ENCODE assay signal across 11 cellular contexts in the genomic region with DNA sequence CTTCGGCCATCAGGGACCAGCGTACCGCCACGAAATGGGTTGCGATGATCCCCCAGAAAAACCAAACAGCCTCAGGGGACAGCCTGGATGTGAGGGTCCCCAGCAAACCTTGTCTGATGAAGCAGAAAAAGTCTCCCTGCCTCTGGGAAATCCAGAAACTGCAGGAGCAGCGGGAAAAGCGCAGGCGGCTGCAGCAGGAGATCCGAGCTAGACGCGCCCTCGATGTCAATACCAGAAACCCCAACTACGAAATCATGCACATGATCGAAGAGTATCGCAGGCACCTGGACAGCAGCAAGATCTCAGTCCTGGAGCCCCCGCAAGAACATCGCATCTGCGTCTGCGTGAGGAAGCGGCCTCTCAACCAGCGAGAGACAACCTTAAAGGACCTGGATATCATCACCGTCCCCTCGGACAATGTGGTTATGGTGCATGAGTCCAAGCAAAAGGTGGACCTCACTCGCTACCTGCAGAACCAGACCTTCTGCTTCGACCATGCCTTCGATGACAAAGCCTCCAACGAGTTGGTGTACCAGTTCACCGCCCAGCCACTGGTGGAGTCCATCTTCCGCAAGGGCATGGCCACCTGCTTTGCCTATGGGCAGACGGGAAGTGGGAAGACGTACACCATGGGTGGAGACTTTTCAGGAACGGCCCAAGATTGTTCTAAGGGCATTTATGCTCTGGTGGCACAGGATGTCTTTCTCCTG. TPM values are rescaled to one million over a fixed set of nuclear protein-coding genes. Genes with fewer than 3 reads are reported as not detected.
"Had no signal": no experiment of that assay in that cellular context is flagged by ENCODE, and none has a peak within 500 bp of the region (broad histone marks: within the 10 kb centered on the region; RNA-seq: fewer than 3 reads in every experiment).

No MANE protein-coding gene starts in this region.

- H3K27ac ChIP-seq: GM23248 had no signal

- H3K4me3 ChIP-seq: GM23248, HAP-1 had no signal

- H3K27ac Mint-ChIP-seq: HFFc6, IgD-negative memory B cell had no signal

- H2AFZ ChIP-seq: GM23248 had no signal

- H3K9me3 ChIP-seq: HAP-1 had no signal

- DNase-seq: GM23248, GOT3, H7, HFFc6, KBM-7 had no signal

- H3K27me3 Mint-ChIP-seq: IgD-negative memory B cell had no signal

- H3K36me3 ChIP-seq: HAP-1 had no signal

- ATAC-seq: HCT116, HepG2 had no signal

- H3K4me1 ChIP-seq: HAP-1 had no signal

- H3K9ac ChIP-seq: GM23248 had no signal

- H3K4me1 Mint-ChIP-seq: IgD-negative memory B cell had no signal

- H3K4me3 Mint-ChIP-seq: HFFc6, IgD-negative memory B cell had no signal

- H3K36me3 Mint-ChIP-seq: IgD-negative memory B cell had no signal

RNA-seq across cellular contexts. Expression of gene KIF2B, which starts 0.8 kb away (rescaled TPM):
- total RNA-seq: GM23248, H4, H7, HepG2, HFFc6, HT-29 had no signal
- polyA plus RNA-seq: GM23248, HepG2, IgD-negative memory B cell had no signal
